In the genomic region with DNA sequence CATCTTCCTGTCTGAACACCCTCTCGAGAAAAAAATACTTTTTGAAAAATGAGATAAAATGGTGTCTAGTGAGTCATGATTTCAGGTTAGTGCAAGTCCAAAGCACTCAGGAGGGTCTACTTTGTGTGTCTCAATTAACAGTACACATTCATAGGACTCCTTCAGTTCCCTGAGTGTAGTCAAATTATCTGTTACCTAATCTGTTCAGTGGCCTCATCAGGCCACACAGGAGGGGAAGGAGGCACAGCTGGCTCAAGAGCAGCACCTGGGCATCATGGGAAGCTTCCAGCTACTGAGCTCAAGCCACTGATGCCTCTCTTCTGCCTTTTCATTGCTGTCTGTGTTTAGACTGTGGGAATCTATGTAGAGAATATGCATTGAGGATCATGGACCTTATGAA, we compare ENCODE assay signal across 28 cellular contexts.
"Had no signal": no experiment of that assay in that cellular context is flagged by ENCODE, and none has a peak within 500 bp of the region (broad histone marks: within the 10 kb centered on the region; RNA-seq: fewer than 3 reads in every experiment).

No MANE protein-coding gene starts in this region.

- ATAC-seq: activated T-helper 17 cell treated with anti-CD3 and anti-CD28 coated beads, Interleukin-2, amount 50 U/mL, for 72 hours; Panc1; Right ventricle myocardium inferior; T-cell had no signal

- H3K4me3 ChIP-seq: cardiac muscle cell, SK-N-MC had no signal

- DNase-seq: activated CD4-positive, alpha-beta memory T cell treated with anti-CD3 and anti-CD28 coated beads, Interleukin-2, amount 10 ng/mL, durations not matched to agents 7 days and 5 days; activated CD4-positive, alpha-beta T cell treated with anti-CD3 and anti-CD28 coated beads, Interleukin-2, amount 50 U/mL, for 1 hour; activated CD4-positive, CD25-positive, alpha-beta regulatory T cell; activated gamma-delta T cell; activated naive CD4-positive, alpha-beta T cell treated with anti-CD3 and anti-CD28 coated beads for 36 hours; activated T-cell treated with anti-CD3 and anti-CD28 coated beads for 4 hours; activated T-cell treated with anti-CD3 and anti-CD28 coated beads, Interleukin-2, amount 50 U/mL, for 48 hours; amygdala; KG1; MV-4-11; NCI-H1105; NCI-H146; NCI-H187 treated with DMSO at 0.1 percent for 48 hours; NCI-H2081 treated with DMSO at 0.1 percent for 48 hours; NCI-H446 treated with DMSO at 0.1 percent for 48 hours; NCI-H524 treated with DMSO at 0.1 percent for 48 hours; NK-92 treated with Interleukin-12 subunit alpha and Interleukin-12 subunit beta, amount 100 ng/mL, for 24 hours; OCI-M1; RPMI8226; T-cell; T-helper 2 cell; T1000 had no signal

- H3K36me3 ChIP-seq: cardiac muscle cell had no signal

- H3K27me3 ChIP-seq: cardiac muscle cell had no signal

- H3K27ac ChIP-seq: cardiac muscle cell, SK-N-MC, VCaP had no signal
